ENCODE assay signal across 1 cellular context in the genomic region with DNA sequence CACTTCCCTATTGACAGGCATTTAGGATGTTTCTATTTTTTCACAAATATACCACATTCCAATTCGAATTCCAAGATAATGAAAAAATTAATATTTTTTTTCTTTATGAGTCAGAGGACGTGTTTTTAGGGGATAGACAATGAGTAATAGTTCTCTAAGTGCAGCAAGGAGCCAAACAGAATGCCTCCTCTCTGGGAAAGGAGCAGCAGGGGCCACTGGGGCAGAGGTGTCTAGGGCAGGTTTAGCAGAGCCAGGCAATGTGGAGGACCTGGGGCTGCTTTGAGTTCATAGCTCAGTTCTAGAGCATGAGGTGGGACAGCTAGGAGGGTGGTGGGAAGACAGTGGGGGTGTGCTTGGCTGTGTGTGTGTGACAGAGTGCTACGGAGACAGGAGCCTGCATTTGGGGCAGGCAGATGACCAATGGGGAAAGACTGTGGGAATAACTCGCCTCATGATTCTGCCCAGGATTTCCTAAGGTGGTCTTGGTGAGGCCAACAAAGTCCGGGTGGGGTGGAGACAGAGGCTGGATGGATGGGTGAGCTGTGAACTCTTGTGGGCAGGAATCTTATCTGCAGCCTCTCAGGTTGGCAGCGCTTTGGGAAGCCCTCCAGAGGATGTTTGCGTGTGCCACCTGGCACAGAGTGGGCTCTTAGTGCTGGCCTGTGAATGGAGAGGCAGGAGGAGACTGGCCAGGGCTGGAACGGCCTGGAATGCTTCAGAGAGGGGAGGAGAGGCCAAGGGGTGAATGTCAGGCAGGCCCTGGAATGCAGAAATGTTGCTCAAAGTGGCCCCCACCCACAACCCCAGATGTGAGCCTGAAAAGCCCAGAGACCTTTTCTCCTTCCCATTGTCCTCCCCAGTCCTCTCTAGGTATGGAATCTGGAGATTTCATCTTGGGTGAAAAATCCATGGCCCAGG.
TF ChIP-seq lines count a peak whose summit lies in the region.

No MANE protein-coding gene starts in this region.

TF ChIP-seq in A549, 52 proteins besides CTCF, POLR2A, EP300 and RAD21 (continued from another document):
- TF ChIP-seq, protein P1, sequence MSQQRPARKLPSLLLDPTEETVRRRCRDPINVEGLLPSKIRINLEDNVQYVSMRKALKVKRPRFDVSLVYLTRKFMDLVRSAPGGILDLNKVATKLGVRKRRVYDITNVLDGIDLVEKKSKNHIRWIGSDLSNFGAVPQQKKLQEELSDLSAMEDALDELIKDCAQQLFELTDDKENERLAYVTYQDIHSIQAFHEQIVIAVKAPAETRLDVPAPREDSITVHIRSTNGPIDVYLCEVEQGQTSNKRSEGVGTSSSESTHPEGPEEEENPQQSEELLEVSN (IDR thresholded peaks at IDR 0.05; ENCODE audit: borderline replicate concordance, low read depth), result no peak
- TF ChIP-seq TP53 (CRISPR knock-in tag; IDR thresholded peaks at IDR 0.05) (no peak), MAFK (IDR thresholded peaks at IDR 0.05; ENCODE audit: partially characterized antibody) (no peak), FOSL2 (IDR thresholded peaks at IDR 0.05) (peak; percentile 88), FOSL2 (CRISPR knock-in tag; IDR thresholded peaks at IDR 0.05) (peak; percentile 95), TFCP2L1 (CRISPR knock-in tag; IDR thresholded peaks at IDR 0.05) (no peak), HOXB5 (CRISPR knock-in tag; IDR thresholded peaks at IDR 0.05) (no peak; the same call in 1 of the 2 replicates), BHLHE40 (IDR thresholded peaks at IDR 0.05; ENCODE audit: low read depth, low read length) (no peak), NR3C1 (IDR thresholded peaks at IDR 0.05) (no peak), PHF8 (IDR thresholded peaks at IDR 0.05; ENCODE audit: borderline replicate concordance, low read depth) (no peak), RARB (CRISPR knock-in tag; IDR thresholded peaks at IDR 0.05) (no peak), JUNB (IDR thresholded peaks at IDR 0.05) (peak; percentile 90), HOXB13 (CRISPR knock-in tag; IDR thresholded peaks at IDR 0.05; ENCODE audit: low read depth) (peak; percentile 35; the same call in 1 of the 2 replicates), RCOR1 (IDR thresholded peaks at IDR 0.05; ENCODE audit: low read depth, low read length) (no peak), SMC3 (IDR thresholded peaks at IDR 0.05) (no peak), RFX5 (IDR thresholded peaks at IDR 0.05) (no peak), MAZ (IDR thresholded peaks at IDR 0.05; ENCODE audit: borderline replicate concordance, low read depth, low read length) (no peak), CHD2 (IDR thresholded peaks at IDR 0.05; ENCODE audit: low read length, partially characterized antibody) (no peak), MYC (IDR thresholded peaks at IDR 0.05; ENCODE audit: borderline replicate concordance, low read length) (no peak), HOXA7 (CRISPR knock-in tag; IDR thresholded peaks at IDR 0.05) (no peak), NPAS2 (CRISPR knock-in tag; IDR thresholded peaks at IDR 0.05; ENCODE audit: borderline replicate concordance) (no peak), JUN (IDR thresholded peaks at IDR 0.05) (peak; percentile 30 to 48; a peak in 2 of 5 replicates), CHD4 (IDR thresholded peaks at IDR 0.05; ENCODE audit: borderline replicate concordance) (no peak), ZC3H11A (IDR thresholded peaks at IDR 0.05) (no peak), EHMT2 (IDR thresholded peaks at IDR 0.05; ENCODE audit: low read depth) (no peak), ZNF302 (CRISPR knock-in tag; IDR thresholded peaks at IDR 0.05) (no peak), CBX8 (IDR thresholded peaks at IDR 0.05) (no peak), HEYL (CRISPR knock-in tag; IDR thresholded peaks at IDR 0.05) (no peak), CBX2 (IDR thresholded peaks at IDR 0.05; ENCODE audit: borderline replicate concordance, low read depth) (no peak), ESRRA (IDR thresholded peaks at IDR 0.05; ENCODE audit: borderline replicate concordance, low read length) (no peak), GATA3 (IDR thresholded peaks at IDR 0.05; ENCODE audit: borderline replicate concordance) (peak; percentile 90; the same call in 1 of the 2 replicates), POLR2AphosphoS2 (conservative IDR thresholded peaks at IDR 0.05; ENCODE audit: low read length) (no peak), SREBF2 (IDR thresholded peaks at IDR 0.05) (no peak), KDM1A (IDR thresholded peaks at IDR 0.05; ENCODE audit: low read depth) (no peak), EHF (CRISPR knock-in tag; IDR thresholded peaks at IDR 0.05) (no peak), KDM5A (IDR thresholded peaks at IDR 0.05) (no peak), NFE2L2 (conservative IDR thresholded peaks at IDR 0.05; ENCODE audit: low read length) (no peak)
- TF ChIP-seq, protein P2, sequence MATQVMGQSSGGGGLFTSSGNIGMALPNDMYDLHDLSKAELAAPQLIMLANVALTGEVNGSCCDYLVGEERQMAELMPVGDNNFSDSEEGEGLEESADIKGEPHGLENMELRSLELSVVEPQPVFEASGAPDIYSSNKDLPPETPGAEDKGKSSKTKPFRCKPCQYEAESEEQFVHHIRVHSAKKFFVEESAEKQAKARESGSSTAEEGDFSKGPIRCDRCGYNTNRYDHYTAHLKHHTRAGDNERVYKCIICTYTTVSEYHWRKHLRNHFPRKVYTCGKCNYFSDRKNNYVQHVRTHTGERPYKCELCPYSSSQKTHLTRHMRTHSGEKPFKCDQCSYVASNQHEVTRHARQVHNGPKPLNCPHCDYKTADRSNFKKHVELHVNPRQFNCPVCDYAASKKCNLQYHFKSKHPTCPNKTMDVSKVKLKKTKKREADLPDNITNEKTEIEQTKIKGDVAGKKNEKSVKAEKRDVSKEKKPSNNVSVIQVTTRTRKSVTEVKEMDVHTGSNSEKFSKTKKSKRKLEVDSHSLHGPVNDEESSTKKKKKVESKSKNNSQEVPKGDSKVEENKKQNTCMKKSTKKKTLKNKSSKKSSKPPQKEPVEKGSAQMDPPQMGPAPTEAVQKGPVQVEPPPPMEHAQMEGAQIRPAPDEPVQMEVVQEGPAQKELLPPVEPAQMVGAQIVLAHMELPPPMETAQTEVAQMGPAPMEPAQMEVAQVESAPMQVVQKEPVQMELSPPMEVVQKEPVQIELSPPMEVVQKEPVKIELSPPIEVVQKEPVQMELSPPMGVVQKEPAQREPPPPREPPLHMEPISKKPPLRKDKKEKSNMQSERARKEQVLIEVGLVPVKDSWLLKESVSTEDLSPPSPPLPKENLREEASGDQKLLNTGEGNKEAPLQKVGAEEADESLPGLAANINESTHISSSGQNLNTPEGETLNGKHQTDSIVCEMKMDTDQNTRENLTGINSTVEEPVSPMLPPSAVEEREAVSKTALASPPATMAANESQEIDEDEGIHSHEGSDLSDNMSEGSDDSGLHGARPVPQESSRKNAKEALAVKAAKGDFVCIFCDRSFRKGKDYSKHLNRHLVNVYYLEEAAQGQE (IDR thresholded peaks at IDR 0.05), result no peak
- TF ChIP-seq, protein P3, sequence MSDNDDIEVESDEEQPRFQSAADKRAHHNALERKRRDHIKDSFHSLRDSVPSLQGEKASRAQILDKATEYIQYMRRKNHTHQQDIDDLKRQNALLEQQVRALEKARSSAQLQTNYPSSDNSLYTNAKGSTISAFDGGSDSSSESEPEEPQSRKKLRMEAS (IDR thresholded peaks at IDR 0.05), result peak; percentile 60
- TF ChIP-seq, protein P4, sequence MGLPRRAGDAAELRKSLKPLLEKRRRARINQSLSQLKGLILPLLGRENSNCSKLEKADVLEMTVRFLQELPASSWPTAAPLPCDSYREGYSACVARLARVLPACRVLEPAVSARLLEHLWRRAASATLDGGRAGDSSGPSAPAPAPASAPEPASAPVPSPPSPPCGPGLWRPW (IDR thresholded peaks at IDR 0.05), result no peak
- TF ChIP-seq, protein P5, sequence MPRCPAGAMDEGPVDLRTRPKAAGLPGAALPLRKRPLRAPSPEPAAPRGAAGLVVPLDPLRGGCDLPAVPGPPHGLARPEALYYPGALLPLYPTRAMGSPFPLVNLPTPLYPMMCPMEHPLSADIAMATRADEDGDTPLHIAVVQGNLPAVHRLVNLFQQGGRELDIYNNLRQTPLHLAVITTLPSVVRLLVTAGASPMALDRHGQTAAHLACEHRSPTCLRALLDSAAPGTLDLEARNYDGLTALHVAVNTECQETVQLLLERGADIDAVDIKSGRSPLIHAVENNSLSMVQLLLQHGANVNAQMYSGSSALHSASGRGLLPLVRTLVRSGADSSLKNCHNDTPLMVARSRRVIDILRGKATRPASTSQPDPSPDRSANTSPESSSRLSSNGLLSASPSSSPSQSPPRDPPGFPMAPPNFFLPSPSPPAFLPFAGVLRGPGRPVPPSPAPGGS (IDR thresholded peaks at IDR 0.05), result no peak
- TF ChIP-seq, protein P6, sequence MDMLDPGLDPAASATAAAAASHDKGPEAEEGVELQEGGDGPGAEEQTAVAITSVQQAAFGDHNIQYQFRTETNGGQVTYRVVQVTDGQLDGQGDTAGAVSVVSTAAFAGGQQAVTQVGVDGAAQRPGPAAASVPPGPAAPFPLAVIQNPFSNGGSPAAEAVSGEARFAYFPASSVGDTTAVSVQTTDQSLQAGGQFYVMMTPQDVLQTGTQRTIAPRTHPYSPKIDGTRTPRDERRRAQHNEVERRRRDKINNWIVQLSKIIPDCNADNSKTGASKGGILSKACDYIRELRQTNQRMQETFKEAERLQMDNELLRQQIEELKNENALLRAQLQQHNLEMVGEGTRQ (IDR thresholded peaks at IDR 0.05), result no peak
- TF ChIP-seq, protein P7, sequence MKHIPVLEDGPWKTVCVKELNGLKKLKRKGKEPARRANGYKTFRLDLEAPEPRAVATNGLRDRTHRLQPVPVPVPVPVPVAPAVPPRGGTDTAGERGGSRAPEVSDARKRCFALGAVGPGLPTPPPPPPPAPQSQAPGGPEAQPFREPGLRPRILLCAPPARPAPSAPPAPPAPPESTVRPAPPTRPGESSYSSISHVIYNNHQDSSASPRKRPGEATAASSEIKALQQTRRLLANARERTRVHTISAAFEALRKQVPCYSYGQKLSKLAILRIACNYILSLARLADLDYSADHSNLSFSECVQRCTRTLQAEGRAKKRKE (CRISPR knock-in tag; IDR thresholded peaks at IDR 0.05; ENCODE audit: low read depth), result no peak
- TF ChIP-seq, protein P8, sequence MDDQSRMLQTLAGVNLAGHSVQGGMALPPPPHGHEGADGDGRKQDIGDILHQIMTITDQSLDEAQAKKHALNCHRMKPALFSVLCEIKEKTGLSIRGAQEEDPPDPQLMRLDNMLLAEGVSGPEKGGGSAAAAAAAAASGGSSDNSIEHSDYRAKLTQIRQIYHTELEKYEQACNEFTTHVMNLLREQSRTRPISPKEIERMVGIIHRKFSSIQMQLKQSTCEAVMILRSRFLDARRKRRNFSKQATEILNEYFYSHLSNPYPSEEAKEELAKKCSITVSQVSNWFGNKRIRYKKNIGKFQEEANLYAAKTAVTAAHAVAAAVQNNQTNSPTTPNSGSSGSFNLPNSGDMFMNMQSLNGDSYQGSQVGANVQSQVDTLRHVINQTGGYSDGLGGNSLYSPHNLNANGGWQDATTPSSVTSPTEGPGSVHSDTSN (IDR thresholded peaks at IDR 0.05), result no peak
- TF ChIP-seq, protein P9, sequence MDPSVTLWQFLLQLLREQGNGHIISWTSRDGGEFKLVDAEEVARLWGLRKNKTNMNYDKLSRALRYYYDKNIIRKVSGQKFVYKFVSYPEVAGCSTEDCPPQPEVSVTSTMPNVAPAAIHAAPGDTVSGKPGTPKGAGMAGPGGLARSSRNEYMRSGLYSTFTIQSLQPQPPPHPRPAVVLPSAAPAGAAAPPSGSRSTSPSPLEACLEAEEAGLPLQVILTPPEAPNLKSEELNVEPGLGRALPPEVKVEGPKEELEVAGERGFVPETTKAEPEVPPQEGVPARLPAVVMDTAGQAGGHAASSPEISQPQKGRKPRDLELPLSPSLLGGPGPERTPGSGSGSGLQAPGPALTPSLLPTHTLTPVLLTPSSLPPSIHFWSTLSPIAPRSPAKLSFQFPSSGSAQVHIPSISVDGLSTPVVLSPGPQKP (IDR thresholded peaks at IDR 0.05; ENCODE audit: low read depth, low read length), result no peak
TF ChIP-seq in A549: peak in this region for 8.
